In the genomic region with DNA sequence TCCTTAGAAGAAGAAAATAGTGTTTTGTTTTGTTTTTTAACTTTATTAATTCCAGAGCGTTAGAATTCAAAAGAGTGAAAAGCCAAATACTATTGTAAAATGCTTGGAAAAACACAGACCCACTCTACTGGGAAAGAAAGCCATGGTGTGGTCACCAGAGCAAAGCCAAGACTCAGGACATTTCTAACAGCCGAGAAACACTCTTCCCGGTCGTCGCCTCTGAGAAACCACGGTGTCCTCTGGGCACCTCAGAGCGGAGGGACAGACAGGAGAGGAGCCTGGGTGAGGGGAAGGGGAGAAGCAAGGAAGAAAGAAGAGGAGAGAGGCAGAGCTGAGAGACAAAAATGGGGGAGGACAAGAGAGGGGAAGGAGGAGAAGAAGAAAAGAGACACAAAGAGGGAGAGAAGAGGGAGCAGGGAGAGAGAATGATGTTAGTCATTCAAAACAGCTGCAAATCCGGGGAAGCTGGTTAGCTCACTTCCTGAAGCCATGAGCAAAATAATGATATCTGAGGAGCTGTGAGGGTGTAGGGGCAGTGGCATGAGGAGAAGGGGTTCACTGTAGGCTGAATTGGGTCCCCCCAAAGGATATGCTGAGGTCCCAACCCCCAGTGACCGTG, we compare ENCODE assay signal across 32 cellular contexts. TPM values are rescaled to one million over a fixed set of nuclear protein-coding genes. Genes with fewer than 3 reads are reported as not detected.
DNase-seq lines count a peak whose midpoint lies in the region; FAIRE-seq and TF ChIP-seq lines count a peak whose summit lies in the region.
"Had no signal": no experiment of that assay in that cellular context is flagged by ENCODE, and none has a peak within 500 bp of the region (broad histone marks: within the 10 kb centered on the region; RNA-seq: fewer than 3 reads in every experiment).

No MANE protein-coding gene starts in this region.

- H3K4me2 ChIP-seq in astrocyte (ENCODE audit: low read length) (peak overlapping the region; percentile 35), mesendoderm (ENCODE audit: low read length) (no peak overlapping the region), skeletal muscle satellite cell (ENCODE audit: low read length) (peak overlapping the region; percentile 23)
- H3K4me2 ChIP-seq: SK-N-SH had no signal

- peaks cover 24% of the 10 kb centered on the region for H3K4me1 Mint-ChIP-seq in astrocyte (ENCODE audit: low read depth, unreplicated experiment)
- H3K4me1 Mint-ChIP-seq: activated CD4-positive, alpha-beta T cell treated with anti-CD3 and anti-CD28 coated beads, Interleukin-2, amount 10 ng/mL, durations not matched to agents 24 days and 14 days; naive B cell had no signal

- no peaks in the 10 kb centered on the region for H3K9me3 Mint-ChIP-seq in astrocyte (ENCODE audit: unreplicated experiment)
- H3K9me3 Mint-ChIP-seq: activated CD4-positive, alpha-beta T cell treated with anti-CD3 and anti-CD28 coated beads, Interleukin-2, amount 10 ng/mL, durations not matched to agents 24 days and 14 days; activated naive CD4-positive, alpha-beta T cell treated with anti-CD3 and anti-CD28 coated beads, Interleukin-2, amount 50 U/mL, for 72 hours; activated T-helper 1 cell treated with anti-CD3 and anti-CD28 coated beads, Interleukin-12 subunit alpha, Interleukin-12 subunit beta, Interleukin-2, Interleukin-4 antibody, amounts not matched to agents 30 ng/mL and 10 ng/mL and 1 ng/mL, durations not matched to agents 14 hours and 24 hours and 36 hours; naive B cell had no signal

- no peak overlapping the region for H4K5ac ChIP-seq in mesendoderm (ENCODE audit: low read length)

- no peak overlapping the region for H2BK5ac ChIP-seq in mesendoderm (ENCODE audit: low read length)

- DNase-seq in HCEC 1CT, result peak; percentile 22
- DNase-seq in astrocyte (ENCODE audit: low read depth), result no peak
- no peak for DNase-seq in mesendoderm
- no peak for DNase-seq in GM13977 (ENCODE audit: low spot score)
- DNase-seq in NOMO-1 treated with DMSO at 0.1 percent for 48 hours (lab: John Stamatoyannopoulos, UW; ENCODE audit: unreplicated experiment), result no peak
- DNase-seq in stimulated activated CD4-positive, alpha-beta T cell treated with anti-CD3 and anti-CD28 coated beads, Interleukin-12 subunit alpha, Interleukin-12 subunit beta, amount 100 ng/mL, for 4 hours, result no peak
- DNase-seq: ACHN; activated CD4-positive, alpha-beta T cell treated with anti-CD3 and anti-CD28 coated beads, Interleukin-2, amount 10 ng/mL, durations not matched to agents 24 days and 14 days; Caco-2; caudate nucleus; DMS79 treated with DMSO at 0.1 percent for 48 hours; dorsolateral prefrontal cortex; mammary epithelial cell; MM.1S; naive B cell; NCI-H1417; NCI-H2081 treated with DMSO at 0.1 percent for 48 hours; NCI-H774; SK-N-SH; T-helper 2 cell had no signal

- H2BK15ac ChIP-seq in mesendoderm (replicated peaks; ENCODE audit: low read depth), result no peak overlapping the region

- peak overlapping the region; percentile 25 for H3K18ac ChIP-seq in mesendoderm (ENCODE audit: low read length)

- peak overlapping the region; percentile 66 for H3K4ac ChIP-seq in mesendoderm (ENCODE audit: low read depth, low read length)

- H3K36me3 Mint-ChIP-seq in astrocyte (ENCODE audit: low read depth, unreplicated experiment), result no peaks in the 10 kb centered on the region
- H3K36me3 Mint-ChIP-seq: activated naive CD4-positive, alpha-beta T cell treated with anti-CD3 and anti-CD28 coated beads, Interleukin-2, amount 50 U/mL, for 72 hours; naive B cell had no signal

- H3K9ac ChIP-seq in astrocyte (ENCODE audit: low read length) (peak overlapping the region; percentile 1), mesendoderm (ENCODE audit: low read length) (no peak overlapping the region), skeletal muscle satellite cell (ENCODE audit: low read depth, low read length) (peak overlapping the region; percentile 25)
- H3K9ac ChIP-seq: SK-N-SH had no signal

- peaks cover 2% of the 10 kb centered on the region for H3K27me3 Mint-ChIP-seq in astrocyte (ENCODE audit: low read depth, unreplicated experiment)

- H3K27ac ChIP-seq in astrocyte (ENCODE audit: low read depth, low read length) (no peak overlapping the region), mesendoderm (ENCODE audit: low read depth, low read length) (no peak overlapping the region)
- H3K27ac ChIP-seq: dorsolateral prefrontal cortex, epithelial cell of prostate, pancreas, right atrium auricular region, RWPE1, VCaP had no signal

- H3K56ac ChIP-seq in mesendoderm (ENCODE audit: low read length), result peak overlapping the region; percentile 58

- H3K27me3 ChIP-seq in astrocyte (ENCODE audit: insufficient read depth, low read length), result peaks cover 20% of the 10 kb centered on the region
- H3K27me3 ChIP-seq in mesendoderm (ENCODE audit: insufficient read depth, low read length, poor library complexity), result no peaks in the 10 kb centered on the region
- H3K27me3 ChIP-seq in skeletal muscle satellite cell (ENCODE audit: control insufficient read depth, insufficient read depth, low read length), result peaks cover 48% of the 10 kb centered on the region
- H3K27me3 ChIP-seq: pancreas, right atrium auricular region had no signal

- peak overlapping the region; percentile 82 for H3K27ac Mint-ChIP-seq in astrocyte (ENCODE audit: unreplicated experiment)
- H3K27ac Mint-ChIP-seq: activated CD4-positive, alpha-beta T cell treated with anti-CD3 and anti-CD28 coated beads, Interleukin-2, amount 10 ng/mL, durations not matched to agents 24 days and 14 days; activated naive CD4-positive, alpha-beta T cell treated with anti-CD3 and anti-CD28 coated beads, Interleukin-2, amount 50 U/mL, for 72 hours; activated T-helper 1 cell treated with anti-CD3 and anti-CD28 coated beads, Interleukin-12 subunit alpha, Interleukin-12 subunit beta, Interleukin-2, Interleukin-4 antibody, amounts not matched to agents 30 ng/mL and 10 ng/mL and 1 ng/mL, durations not matched to agents 14 hours and 24 hours and 36 hours had no signal

- no peak overlapping the region for H2BK120ac ChIP-seq in mesendoderm (ENCODE audit: low read depth, low read length)

- no peak for FAIRE-seq in astrocyte (lab: Jason Lieb, UNC)
- FAIRE-seq: pancreas had no signal

- no peak overlapping the region for H3K23ac ChIP-seq in mesendoderm (ENCODE audit: low read length)

- H3K9me3 ChIP-seq in astrocyte (ENCODE audit: insufficient read depth, low read depth, low read length), result peaks cover 6% of the 10 kb centered on the region
- H3K9me3 ChIP-seq in skeletal muscle satellite cell (replicated peaks; ENCODE audit: low read length), result no peaks in the 10 kb centered on the region
- H3K9me3 ChIP-seq: Caco-2, pancreas, right atrium auricular region, SK-N-SH had no signal

- in situ Hi-C loops in GM13977 (cut with MboI; ENCODE audit: low pct_unique_long_range_greater_than_20kb, low sequenced_read_pairs, unreplicated experiment), result no loop called here

- H3K4me1 ChIP-seq in astrocyte (ENCODE audit: insufficient read depth, low read length), result no peaks in the 10 kb centered on the region
- peaks cover 12% of the 10 kb centered on the region for H3K4me1 ChIP-seq in mesendoderm (ENCODE audit: control insufficient read depth, low read depth, low read length)
- H3K4me1 ChIP-seq in skeletal muscle satellite cell (ENCODE audit: control insufficient read depth, insufficient read depth, low read length), result peaks cover 7% of the 10 kb centered on the region
- H3K4me1 ChIP-seq: Caco-2, pancreas, right atrium auricular region had no signal

- TF ChIP-seq CTCF in astrocyte (IDR thresholded peaks at IDR 0.05; ENCODE audit: insufficient read depth, low read depth, low read length) (no peak), GM13977 (IDR thresholded peaks at IDR 0.05; ENCODE audit: extremely low read depth, insufficient read depth, missing control alignments) (no peak)

- H3K79me2 ChIP-seq in astrocyte (ENCODE audit: insufficient read depth, low read length) (no peaks in the 10 kb centered on the region), mesendoderm (ENCODE audit: control insufficient read depth, insufficient read depth, low read length) (no peaks in the 10 kb centered on the region)

- H4K20me1 ChIP-seq in astrocyte (ENCODE audit: insufficient read depth, low read length), result no peaks in the 10 kb centered on the region

- WGBS in mesendoderm (ENCODE audit: extremely low coverage, insufficient coverage, low lambda C conversion rate), result no CpG with 5 or more reads among the region's 9 CpGs

- no peaks in the 10 kb centered on the region for H3K79me1 ChIP-seq in mesendoderm (ENCODE audit: low read length)

- no peak overlapping the region for H4K8ac ChIP-seq in mesendoderm (ENCODE audit: low read depth, low read length)

- no peak overlapping the region for H3K4me3 Mint-ChIP-seq in astrocyte (ENCODE audit: unreplicated experiment)
- H3K4me3 Mint-ChIP-seq: activated CD4-positive, alpha-beta T cell treated with anti-CD3 and anti-CD28 coated beads, Interleukin-2, amount 10 ng/mL, durations not matched to agents 24 days and 14 days; activated T-helper 1 cell treated with anti-CD3 and anti-CD28 coated beads, Interleukin-12 subunit alpha, Interleukin-12 subunit beta, Interleukin-2, Interleukin-4 antibody, amounts not matched to agents 30 ng/mL and 10 ng/mL and 1 ng/mL, durations not matched to agents 14 hours and 24 hours and 36 hours had no signal

- H3K36me3 ChIP-seq in astrocyte (ENCODE audit: insufficient read depth, low read length) (no peaks in the 10 kb centered on the region), mesendoderm (ENCODE audit: control insufficient read depth, insufficient read depth, low read length) (no peaks in the 10 kb centered on the region), skeletal muscle satellite cell (ENCODE audit: insufficient read depth, low read length) (no peaks in the 10 kb centered on the region)
- H3K36me3 ChIP-seq: pancreas, right atrium auricular region had no signal

- H3K4me3 ChIP-seq in astrocyte (ENCODE audit: insufficient read depth, low read depth, low read length), result no peak overlapping the region
- H3K4me3 ChIP-seq in mesendoderm (ENCODE audit: low read length), result no peak overlapping the region
- no peak overlapping the region for H3K4me3 ChIP-seq in skeletal muscle satellite cell (ENCODE audit: low read length)
- H3K4me3 ChIP-seq: dorsolateral prefrontal cortex, pancreas, right atrium auricular region had no signal

- H2AFZ ChIP-seq in astrocyte (ENCODE audit: low read depth, low read length), result peak overlapping the region; percentile 57

- peak overlapping the region; percentile 88 for H2AK5ac ChIP-seq in mesendoderm (ENCODE audit: low read length)

RNA-seq across cellular contexts. Expression of a gene that starts 58.3 kb away (rescaled TPM):
- total RNA-seq in astrocyte, result not detected in 2 replicates
- 0.60 TPM for polyA plus RNA-seq in mesendoderm (2013, experiment 1 of 2)
- polyA plus RNA-seq in mesendoderm (2013, experiment 2 of 2), result 0.53 TPM
- total RNA-seq in skeletal muscle satellite cell (2012; rRNA removed), result not detected in 2 replicates
- total RNA-seq: activated CD4-positive, alpha-beta T cell treated with anti-CD3 and anti-CD28 coated beads, Interleukin-2, amount 10 ng/mL, durations not matched to agents 24 days and 14 days; activated naive CD4-positive, alpha-beta T cell treated with anti-CD3 and anti-CD28 coated beads, Interleukin-2, amount 50 U/mL, for 72 hours; activated T-helper 1 cell treated with anti-CD3 and anti-CD28 coated beads, Interleukin-12 subunit alpha, Interleukin-12 subunit beta, Interleukin-2, Interleukin-4 antibody, amounts not matched to agents 30 ng/mL and 10 ng/mL and 1 ng/mL, durations not matched to agents 14 hours and 24 hours and 36 hours; aorta; Caco-2; fibroblast of villous mesenchyme; mammary epithelial cell; pancreas; right atrium auricular region; urinary bladder had no signal
- polyA plus RNA-seq: aorta, BJ, mammary epithelial cell, pancreas, SK-N-SH, urinary bladder had no signal
